Comparison of ENCODE assay signal across 23 cellular contexts in genomic region chr3:158640646-158641045, GRCh38.
"Had no signal": no experiment of that assay in that cellular context is flagged by ENCODE, and none has a peak within 500 bp of the region (broad histone marks: within the 10 kb centered on the region; RNA-seq: fewer than 3 reads in every experiment).

No MANE protein-coding gene starts in this region.

- H3K36me3 ChIP-seq: left ventricle myocardium inferior, ovary, right atrium auricular region, stomach, thoracic aorta, tibial artery, upper lobe of right lung had no signal

- DNase-seq: islet precursor cell; left ventricle myocardium inferior; mesendoderm; naive thymus-derived CD4-positive, alpha-beta T cell; ovary; stimulated activated CD4-positive, alpha-beta T cell treated with anti-CD3 and anti-CD28 coated beads, Interleukin-12 subunit alpha, Interleukin-12 subunit beta, amount 100 ng/mL, for 4 hours; stimulated activated CD4-positive, alpha-beta T cell treated with anti-CD3 and anti-CD28 coated beads, Interleukin-15, amount 100 ng/mL, for 24 hours; stimulated activated CD4-positive, alpha-beta T cell treated with anti-CD3 and anti-CD28 coated beads, Interleukin-2, amount 100 ng/mL, for 24 hours; stimulated activated CD4-positive, alpha-beta T cell treated with anti-CD3 and anti-CD28 coated beads, Interleukin-4, amount 100 ng/mL, for 1 hour; stimulated activated naive B cell treated with anti-CD40 and anti-IgM and Interleukin-4, amounts not matched to agents 10 μg/mL and 1 μg/mL and 100 μg/mL, for 72 hours; stimulated activated naive CD8-positive, alpha-beta T cell treated with anti-CD3 and anti-CD28 coated beads, Interleukin-15, Interleukin-2, amounts not matched to agents 100 U/mL and 50 U/mL, for 24 hours; stomach; tibial artery; trophoblast cell; upper lobe of right lung had no signal

- H3K4me3 ChIP-seq: hepatocyte, left ventricle myocardium inferior, lung, ovary, right atrium auricular region, skin epidermis, stomach, thoracic aorta, tibial artery, upper lobe of right lung had no signal

- H3K9me3 ChIP-seq: left ventricle myocardium inferior, ovary, right atrium auricular region, stomach, thoracic aorta, tibial artery, upper lobe of right lung had no signal

- H3K27ac ChIP-seq: hepatocyte, left ventricle myocardium inferior, ovary, right atrium auricular region, stomach, thoracic aorta, tibial artery, upper lobe of right lung had no signal

- H3K4me2 ChIP-seq: hepatocyte had no signal

- ATAC-seq: naive thymus-derived CD4-positive, alpha-beta T cell; natural killer cell treated with Interleukin-12 subunit alpha and Interleukin-12 subunit beta and Interleukin-15 and Interleukin-18, amount 100 ng/mL, for 72 hours; sciatic nerve; stimulated activated naive B cell treated with anti-CD40 and anti-IgM and Interleukin-4, amounts not matched to agents 10 μg/mL and 1 μg/mL and 100 μg/mL, for 72 hours; stimulated activated naive CD8-positive, alpha-beta T cell treated with anti-CD3 and anti-CD28 coated beads, Interleukin-15, Interleukin-2, amounts not matched to agents 100 U/mL and 50 U/mL, for 24 hours; upper lobe of right lung had no signal

- H3K27me3 ChIP-seq: hepatocyte, ovary, right atrium auricular region, stomach, tibial artery, upper lobe of right lung had no signal

- FAIRE-seq: urothelium cell line had no signal

- H2AFZ ChIP-seq: hepatocyte had no signal
